8 cellular contexts compared by ENCODE assay signal in genomic region chr18:68847219-68847860, GRCh38. TPM values are rescaled to one million over a fixed set of nuclear protein-coding genes. Genes with fewer than 3 reads are reported as not detected.
DNase-seq lines count a peak whose midpoint lies in the region; ATAC-seq and TF ChIP-seq lines count a peak whose summit lies in the region.

No MANE protein-coding gene starts in this region.

- H3K4me3 ChIP-seq in heart right ventricle (no peak overlapping the region), right cardiac atrium (ENCODE audit: low read length) (no peak overlapping the region), Karpas-422 (ENCODE audit: low read length) (no peak overlapping the region)

- no peak overlapping the region for H3K4me2 ChIP-seq in Karpas-422 (ENCODE audit: low read depth, low read length, poor library complexity, severe bottlenecking)

- TF ChIP-seq CTCF in heart right ventricle (IDR thresholded peaks at IDR 0.05): peak in 8 of 9 donors; percentile 35 to 73 (median 67)
- TF ChIP-seq CTCF in VCaP (conservative IDR thresholded peaks at IDR 0.05): peak; percentile 83

- no peaks in the 10 kb centered on the region for H3K27me3 ChIP-seq in heart right ventricle
- H3K27me3 ChIP-seq in right cardiac atrium (ENCODE audit: control insufficient read depth, insufficient read depth): no peaks in the 10 kb centered on the region
- H3K27me3 ChIP-seq in Karpas-422 (ENCODE audit: low read length): no peaks in the 10 kb centered on the region

- H3K36me3 ChIP-seq in heart right ventricle (no peaks in the 10 kb centered on the region), Karpas-422 (ENCODE audit: insufficient read depth, low read length) (no peaks in the 10 kb centered on the region)

- intact Hi-C loops in heart right ventricle (cut with DNase I) (loop anchor here in 9 of 10 donors (2.0 to 10.0 kb wide), 6 partner anchors 1225 to 1240 kb away; no protein-coding TSS in a partner anchor), right cardiac atrium (cut with DNase I) (loop anchor here in 3 of 4 donors (5.0 to 10.0 kb wide), 2 partner anchors 1227 to 1240 kb away; no protein-coding TSS in a partner anchor)

- no peaks in the 10 kb centered on the region for H3K9me3 ChIP-seq in heart right ventricle
- no peaks in the 10 kb centered on the region for H3K9me3 ChIP-seq in right cardiac atrium (ENCODE audit: control insufficient read depth, low read length)
- no peaks in the 10 kb centered on the region for H3K9me3 ChIP-seq in Karpas-422 (ENCODE audit: low read length)

- H3K27ac ChIP-seq in heart right ventricle (no peak overlapping the region), right cardiac atrium (ENCODE audit: low read length) (no peak overlapping the region), Karpas-422 (ENCODE audit: low read length) (no peak overlapping the region), VCaP (no peak overlapping the region)

- no peaks in the 10 kb centered on the region for H3K9me2 ChIP-seq in Karpas-422 (replicated peaks; ENCODE audit: insufficient read depth, low read length)

- DNase-seq in heart right ventricle (no peak), right cardiac atrium (no peak), Karpas-422 (peak; percentile 75), kidney glomerular epithelial cell (lab: John Stamatoyannopoulos, UW) (peak; percentile 40), NCI-H1436 treated with DMSO at 0.1 percent for 48 hours (lab: John Stamatoyannopoulos, UW) (no peak), activated gamma-delta T cell treated with Interleukin-2 at 50 U/mL for 16 hours (no peak)
- DNase-seq in stimulated activated CD4-positive, alpha-beta T cell treated with anti-CD3 and anti-CD28 coated beads, Interleukin-4, amount 100 ng/mL, for 4 hours: no peak

- no peak overlapping the region for H2AFZ ChIP-seq in Karpas-422 (ENCODE audit: low read length)

- 34 to 39% methylated on average over 3 of the region's 3 CpGs for WGBS in heart right ventricle, 2 donors
- WGBS in right cardiac atrium: 41% methylated on average over 3 of the region's 3 CpGs

- ATAC-seq in heart right ventricle (peak in 1 of 8 donors; percentile 29), right cardiac atrium (no peak)

- H3K4me1 ChIP-seq in heart right ventricle (no peaks in the 10 kb centered on the region), right cardiac atrium (ENCODE audit: control insufficient read depth, insufficient read depth, low read length) (no peaks in the 10 kb centered on the region), Karpas-422 (ENCODE audit: low read length) (no peaks in the 10 kb centered on the region)

- no peaks in the 10 kb centered on the region for H3K79me2 ChIP-seq in Karpas-422 (ENCODE audit: low read length)

- H4K20me1 ChIP-seq in Karpas-422 (ENCODE audit: insufficient read depth, low read depth, low read length): no peaks in the 10 kb centered on the region

- no peak overlapping the region for H3K9ac ChIP-seq in Karpas-422 (ENCODE audit: low read length)

RNA-seq across cellular contexts. Expression of gene CCDC102B, which starts 49.5 kb away (rescaled TPM):
- total RNA-seq in heart right ventricle (1 to 10 TPM; 3.1 to 7.3 (median 5.8) TPM), right cardiac atrium (10 to 100 TPM in 3 of 4 donors, 1 to 10 TPM in 1; 8.4 to 10.8 (median 10.5) TPM)
- polyA plus RNA-seq in heart right ventricle (1 to 10 TPM; 2.8 to 6.5 TPM), right cardiac atrium (5.8 TPM)
- total RNA-seq in Karpas-422 (2014; rRNA removed; shearing (Covaris generic); ENCODE audit: low replicate concordance): 7.5 and 10.0 TPM in 2 replicates

Comparison
In these comparisons a context has a peak if more than half of its experiments do, and no peak if none do; other contexts are left out.
1. DNase-seq: peak in Karpas-422 (single experiment) and kidney glomerular epithelial cell (single experiment); none in heart right ventricle (0 of 2), right cardiac atrium (0 of 3), NCI-H1436 treated with DMSO at 0.1 percent for 48 hours (single experiment), stimulated activated CD4-positive, alpha-beta T cell treated with anti-CD3 and anti-CD28 coated beads, Interleukin-4, amount 100 ng/mL, for 4 hours (0 of 2) and activated gamma-delta T cell treated with Interleukin-2 at 50 U/mL for 16 hours (single experiment).